In the genomic region with DNA sequence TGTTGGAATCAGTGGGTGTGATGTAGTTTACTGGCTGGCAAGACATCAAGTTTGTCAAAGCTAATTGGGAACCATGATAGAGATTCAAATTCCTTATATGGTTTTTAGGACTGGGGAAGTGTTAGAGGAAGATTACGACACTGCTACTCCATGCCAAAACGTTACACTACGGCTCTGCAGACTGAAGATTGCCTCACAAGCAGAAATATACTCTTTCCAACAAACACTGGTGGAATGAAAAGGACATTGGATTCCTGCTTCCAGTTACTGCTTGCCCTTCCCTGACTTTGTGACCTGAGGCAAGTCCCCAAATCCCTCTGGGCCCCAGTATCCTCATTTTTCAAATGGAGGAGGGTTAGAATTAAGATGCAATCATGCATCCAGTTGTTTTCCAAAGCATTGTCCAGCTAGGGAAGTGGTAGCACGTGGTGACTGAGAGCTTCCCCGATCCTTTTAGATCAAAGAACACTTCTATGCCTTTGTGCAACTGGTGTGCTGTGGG, we compare ENCODE assay signal across 11 cellular contexts.
DNase-seq lines count a peak whose midpoint lies in the region; ATAC-seq, FAIRE-seq and TF ChIP-seq lines count a peak whose summit lies in the region.
"Had no signal": no experiment of that assay in that cellular context is flagged by ENCODE, and none has a peak within 500 bp of the region (broad histone marks: within the 10 kb centered on the region; RNA-seq: fewer than 3 reads in every experiment).

No MANE protein-coding gene starts in this region.

- peak overlapping the region; percentile 57 for H2AFZ ChIP-seq in keratinocyte (ENCODE audit: control insufficient read depth, low read length)
- H2AFZ ChIP-seq in Karpas-422 (ENCODE audit: low read length): no peak overlapping the region

- FAIRE-seq in keratinocyte (lab: Jason Lieb, UNC) (no peak), RCC 7860 (lab: Jason Lieb, UNC) (no peak)

- no peak overlapping the region for H3K9ac ChIP-seq in keratinocyte (ENCODE audit: control insufficient read depth, extremely low read depth, insufficient read depth, low read length)
- no peak overlapping the region for H3K9ac ChIP-seq in Karpas-422 (ENCODE audit: low read length)

- TF ChIP-seq POLR2A in suprapubic skin (IDR thresholded peaks at IDR 0.05): no peak

- H3K27ac ChIP-seq in keratinocyte (ENCODE audit: control insufficient read depth, insufficient read depth, low read length): no peak overlapping the region
- H3K27ac ChIP-seq in suprapubic skin: peak overlapping the region; percentile 34
- no peak overlapping the region for H3K27ac ChIP-seq in Karpas-422 (ENCODE audit: low read length)

- H3K36me3 ChIP-seq in keratinocyte (ENCODE audit: control insufficient read depth in 2 of 2, extremely low read depth in 1 of 2, insufficient read depth in 2 of 2, low read length in 2 of 2) (no peaks in the 10 kb centered on the region), suprapubic skin (no peaks in the 10 kb centered on the region), Karpas-422 (ENCODE audit: insufficient read depth, low read length) (no peaks in the 10 kb centered on the region)

- peak; percentile 33 for DNase-seq in KBM-7
- DNase-seq in astrocyte of the hippocampus (ENCODE audit: low read depth, low spot score): peak; percentile 77
- DNase-seq in keratinocyte (ENCODE audit: low read depth, low spot score): no peak
- no peak for DNase-seq in suprapubic skin (ENCODE audit: low spot score in 2 of 2)
- no peak for DNase-seq in RCC 7860 (ENCODE audit: low spot score)
- no peak for DNase-seq in activated gamma-delta T cell treated with Interleukin-2 at 50 U/mL for 16 hours
- no peak for DNase-seq in Karpas-422
- DNase-seq: activated naive CD8-positive, alpha-beta T cell treated with anti-CD3 and anti-CD28 coated beads, Interleukin-2, amount 10 ng/mL, durations not matched to agents 7 days and 5 days; trophoblast cell had no signal

- 14% methylated on average over 5 of the region's 5 CpGs for WGBS in suprapubic skin

- H3K9me2 ChIP-seq in Karpas-422 (replicated peaks; ENCODE audit: insufficient read depth, low read length): no peaks in the 10 kb centered on the region

- no peak for ATAC-seq in GM19023 (IDR thresholded peaks at IDR 0.05; ENCODE audit: unreplicated experiment)
- ATAC-seq: natural killer cell treated with Interleukin-12 subunit alpha and Interleukin-12 subunit beta and Interleukin-15 and Interleukin-18, amount 100 ng/mL, for 72 hours had no signal

- H4K20me1 ChIP-seq in keratinocyte (ENCODE audit: control insufficient read depth, extremely low read depth, insufficient read depth, low read length) (no peaks in the 10 kb centered on the region), Karpas-422 (ENCODE audit: insufficient read depth, low read depth, low read length) (no peaks in the 10 kb centered on the region)

- no peak for TF ChIP-seq EP300 in suprapubic skin (IDR thresholded peaks at IDR 0.05)

- H3K4me3 ChIP-seq in keratinocyte (ENCODE audit: control insufficient read depth in 2 of 3, extremely low read depth in 1 of 3, insufficient read depth in 2 of 3, low read depth in 1 of 3, low read length in 3 of 3) (no peak overlapping the region), suprapubic skin (no peak overlapping the region), Karpas-422 (ENCODE audit: low read length) (no peak overlapping the region)

- H3K27me3 ChIP-seq in keratinocyte (ENCODE audit: control insufficient read depth, extremely low read depth, insufficient read depth, low read length): no peaks in the 10 kb centered on the region
- no peaks in the 10 kb centered on the region for H3K27me3 ChIP-seq in suprapubic skin
- H3K27me3 ChIP-seq in Karpas-422 (ENCODE audit: low read length): no peaks in the 10 kb centered on the region

- no peaks in the 10 kb centered on the region for H3K9me1 ChIP-seq in keratinocyte (ENCODE audit: control insufficient read depth, extremely low read depth, insufficient read depth, low read length)

- in situ Hi-C loops in KBM-7 (cut with MboI; ENCODE audit: low pct_unique_long_range_greater_than_20kb, low sequenced_read_pairs): no loop called here

- dilution Hi-C loops in keratinocyte (cut with MboI; ENCODE audit: extremely low pct_ligation_motif_present, low sequenced_read_pairs): no loop called here

- peak overlapping the region; percentile 33 for H3K4me2 ChIP-seq in keratinocyte (ENCODE audit: control insufficient read depth, extremely low read depth, insufficient read depth, low read depth, low read length)
- H3K4me2 ChIP-seq in Karpas-422 (ENCODE audit: low read depth, low read length, poor library complexity, severe bottlenecking): no peak overlapping the region

- H3K9me3 ChIP-seq in keratinocyte (ENCODE audit: control insufficient read depth, low read depth, low read length): no peaks in the 10 kb centered on the region
- H3K9me3 ChIP-seq in suprapubic skin: no peaks in the 10 kb centered on the region
- H3K9me3 ChIP-seq in Karpas-422 (ENCODE audit: low read length): no peaks in the 10 kb centered on the region

- H3K79me2 ChIP-seq in keratinocyte (ENCODE audit: control insufficient read depth, insufficient read depth, low read length): no peaks in the 10 kb centered on the region
- no peaks in the 10 kb centered on the region for H3K79me2 ChIP-seq in Karpas-422 (ENCODE audit: low read length)

- H3K4me1 ChIP-seq in keratinocyte (ENCODE audit: control insufficient read depth, extremely low read depth, insufficient read depth, low read length) (peaks cover 3% of the 10 kb centered on the region), suprapubic skin (peaks cover 15% of the 10 kb centered on the region), Karpas-422 (ENCODE audit: low read length) (no peaks in the 10 kb centered on the region)

- TF ChIP-seq CTCF in keratinocyte (optimal IDR thresholded peaks at IDR 0.05 in 1 of 3, IDR thresholded peaks at IDR 0.05 in 1 of 3, conservative IDR thresholded peaks at IDR 0.05 in 1 of 3; ENCODE audit: extremely low read depth in 1 of 3, insufficient read depth in 2 of 3, low read length in 3 of 3) (no peak), suprapubic skin (IDR thresholded peaks at IDR 0.05) (no peak)

Comparison
In these comparisons a context has a peak if more than half of its experiments do, and no peak if none do; other contexts are left out.
1. DNase-seq: peak in KBM-7 (single experiment) and astrocyte of the hippocampus (single experiment); none in keratinocyte (single experiment), suprapubic skin (0 of 2), RCC 7860 (single experiment), activated gamma-delta T cell treated with Interleukin-2 at 50 U/mL for 16 hours (single experiment) and Karpas-422 (single experiment).